In genomic region chr11:34055218-34056000, GRCh38 we compare ENCODE assay signal across 10 cellular contexts. TPM values are rescaled to one million over a fixed set of nuclear protein-coding genes. Genes with fewer than 3 reads are reported as not detected.
DNase-seq lines count a peak whose midpoint lies in the region; ATAC-seq, FAIRE-seq and TF ChIP-seq lines count a peak whose summit lies in the region.
"Had no signal": no experiment of that assay in that cellular context is flagged by ENCODE, and none has a peak within 500 bp of the region (broad histone marks: within the 10 kb centered on the region; RNA-seq: fewer than 3 reads in every experiment).

No MANE protein-coding gene starts in this region.

- CTCF ChIA-PET in activated CD8-positive, alpha-beta T cell treated with anti-CD3 and anti-CD28 coated beads, Interleukin-2, amount 10 ng/mL, durations not matched to agents 7 days and 5 days (lab: Charles Lee), result interaction anchor here (2.5 kb wide), 1 partner anchor 59 kb away, joined by 7 read pairs; no protein-coding TSS in a partner anchor
- CTCF ChIA-PET in HepG2 (lab: Yijun Ruan, JAX; ENCODE audit: low intra/inter-chr PET ratio, low total read pairs), result no interaction called here

- peaks cover 55% of the 10 kb centered on the region for H3K36me3 Mint-ChIP-seq in stimulated activated naive CD8-positive, alpha-beta T cell treated with anti-CD3 and anti-CD28 coated beads, Interleukin-15, Interleukin-2, amounts not matched to agents 100 ng/mL and 50 ng/mL, for 24 hours (ENCODE audit: low read depth)
- peaks cover 43% of the 10 kb centered on the region for H3K36me3 Mint-ChIP-seq in activated CD8-positive, alpha-beta T cell treated with anti-CD3 and anti-CD28 coated beads, Interleukin-2, amount 10 ng/mL, durations not matched to agents 7 days and 5 days (ENCODE audit: low read depth)

- H3K27ac Mint-ChIP-seq in stimulated activated naive CD8-positive, alpha-beta T cell treated with anti-CD3 and anti-CD28 coated beads, Interleukin-15, Interleukin-2, amounts not matched to agents 100 ng/mL and 50 ng/mL, for 24 hours, result peak overlapping the region; percentile 61
- H3K27ac Mint-ChIP-seq in activated CD8-positive, alpha-beta T cell treated with anti-CD3 and anti-CD28 coated beads, Interleukin-2, amount 10 ng/mL, durations not matched to agents 7 days and 5 days, result no peak overlapping the region

- no peaks in the 10 kb centered on the region for H3K9me3 Mint-ChIP-seq in stimulated activated naive CD8-positive, alpha-beta T cell treated with anti-CD3 and anti-CD28 coated beads, Interleukin-15, Interleukin-2, amounts not matched to agents 100 ng/mL and 50 ng/mL, for 24 hours
- H3K9me3 Mint-ChIP-seq in activated CD8-positive, alpha-beta T cell treated with anti-CD3 and anti-CD28 coated beads, Interleukin-2, amount 10 ng/mL, durations not matched to agents 7 days and 5 days (ENCODE audit: insufficient read depth), result no peaks in the 10 kb centered on the region

- H3K9me3 ChIP-seq in HepG2 (ENCODE audit: low read length), result no peaks in the 10 kb centered on the region

- TF ChIP-seq EP300 in HepG2 (IDR thresholded peaks at IDR 0.05; ENCODE audit: low read depth in 2 of 2, low read length in 2 of 2) (no peak), HepG2 (CRISPR knock-in tag; IDR thresholded peaks at IDR 0.05; ENCODE audit: borderline replicate concordance) (no peak)

- TF ChIP-seq CTCF in HepG2 (CRISPR knock-in tag; IDR thresholded peaks at IDR 0.05), result no peak

- POLR2A ChIA-PET in activated CD8-positive, alpha-beta T cell treated with anti-CD3 and anti-CD28 coated beads, Interleukin-2, amount 10 ng/mL, durations not matched to agents 7 days and 5 days (lab: Charles Lee), result interaction anchor here (0.7 to 1.2 kb wide), 2 partner anchors 19 to 41 kb away, joined by 3 read pairs; no protein-coding TSS in a partner anchor
- POLR2A ChIA-PET in HepG2 (lab: Yijun Ruan, JAX), result no interaction called here

- BruUV-seq in HepG2 (replicated peaks; lab: Mats Ljungman, UMichigan), result no TSS peak

- in situ Hi-C loops in HepG2 (cut with HindIII; ENCODE audit: extremely low pct_ligation_motif_present, low pct_unique_long_range_greater_than_20kb), result no loop called here

- peak overlapping the region in 2 of 3 experiments; percentile 25 to 95; a peak in 4 of 6 replicates for H3K4me3 ChIP-seq in HepG2 (replicated peaks in 1 of 3; ENCODE audit: insufficient read depth in 1 of 3, low read depth in 2 of 3, low read length in 3 of 3)

- intact Hi-C loops in HepG2 (cut with micrococcal nuclease; ENCODE audit: unreplicated experiment), result no loop called here

- DNase-seq in stimulated activated naive CD8-positive, alpha-beta T cell treated with anti-CD3 and anti-CD28 coated beads, Interleukin-15, Interleukin-2, amounts not matched to agents 100 U/mL and 50 U/mL, for 24 hours, result no peak
- no peak for DNase-seq in activated CD8-positive, alpha-beta T cell treated with anti-CD3 and anti-CD28 coated beads, Interleukin-2, amount 10 ng/mL, durations not matched to agents 7 days and 5 days
- DNase-seq in HepG2 (ENCODE audit: low spot score), result no peak
- DNase-seq in stimulated activated CD8-positive, alpha-beta memory T cell treated with anti-CD3 and anti-CD28 coated beads, Interleukin-4, amount 100 ng/mL, for 48 hours, result no peak
- DNase-seq in NCI-H2171 (lab: John Stamatoyannopoulos, UW), result no peak
- no peak for DNase-seq in NCI-H1105 (lab: John Stamatoyannopoulos, UW)
- DNase-seq: COR-L47 had no signal

- peaks cover 59% of the 10 kb centered on the region for H4K20me1 ChIP-seq in HepG2 (ENCODE audit: insufficient read depth, low read length)

- H3K79me2 ChIP-seq in HepG2 (ENCODE audit: insufficient read depth, low read length), result peaks cover 80% of the 10 kb centered on the region

- H3K4me1 ChIP-seq in HepG2 (ENCODE audit: insufficient read depth, low read length), result peaks cover 65% of the 10 kb centered on the region

- H3K27ac ChIP-seq in HepG2 (ENCODE audit: extremely low read length, insufficient read depth, low read length), result no peak overlapping the region

- TF ChIP-seq POLR2A in HepG2 (IDR thresholded peaks at IDR 0.05; ENCODE audit: insufficient read depth in 1 of 2, low read depth in 2 of 2, low read length in 2 of 2), result no peak

- no peak for FAIRE-seq in HepG2 (lab: Jason Lieb, UNC)
- FAIRE-seq: GM18507 had no signal

- WGBS in HepG2 (ENCODE audit: low lambda C conversion rate), result 94% methylated on average over 18 of the region's 18 CpGs

- TF ChIP-seq RAD21 in HepG2 (CRISPR knock-in tag; IDR thresholded peaks at IDR 0.05), result no peak

- H3K4me2 ChIP-seq in HepG2 (ENCODE audit: low read depth, low read length), result peak overlapping the region; percentile 67

- no peak for ATAC-seq in stimulated activated naive CD8-positive, alpha-beta T cell treated with anti-CD3 and anti-CD28 coated beads, Interleukin-15, Interleukin-2, amounts not matched to agents 100 U/mL and 50 U/mL, for 24 hours
- ATAC-seq in activated CD8-positive, alpha-beta T cell treated with anti-CD3 and anti-CD28 coated beads, Interleukin-2, amount 10 ng/mL, durations not matched to agents 7 days and 5 days, result no peak
- ATAC-seq in HepG2 (no peak), HG02870 (IDR thresholded peaks at IDR 0.05; ENCODE audit: unreplicated experiment) (no peak)

- H3K4me1 Mint-ChIP-seq in stimulated activated naive CD8-positive, alpha-beta T cell treated with anti-CD3 and anti-CD28 coated beads, Interleukin-15, Interleukin-2, amounts not matched to agents 100 ng/mL and 50 ng/mL, for 24 hours (ENCODE audit: low read depth), result peaks cover 64% of the 10 kb centered on the region
- H3K4me1 Mint-ChIP-seq in activated CD8-positive, alpha-beta T cell treated with anti-CD3 and anti-CD28 coated beads, Interleukin-2, amount 10 ng/mL, durations not matched to agents 7 days and 5 days (ENCODE audit: low read depth), result peaks cover 43% of the 10 kb centered on the region

- H3K27me3 ChIP-seq in HepG2 (ENCODE audit: control insufficient read depth in 1 of 2, insufficient read depth in 2 of 2, low read length in 2 of 2), result no peaks in the 10 kb centered on the region

- no peak overlapping the region for H2AFZ ChIP-seq in HepG2 (ENCODE audit: low read length)

- peak overlapping the region; percentile 39; the same call in 1 of the 2 replicates for H3K9ac ChIP-seq in HepG2 (ENCODE audit: insufficient read depth, low read depth, low read length)

- peak overlapping the region; percentile 69 for H3K4me3 Mint-ChIP-seq in stimulated activated naive CD8-positive, alpha-beta T cell treated with anti-CD3 and anti-CD28 coated beads, Interleukin-15, Interleukin-2, amounts not matched to agents 100 ng/mL and 50 ng/mL, for 24 hours
- H3K4me3 Mint-ChIP-seq in activated CD8-positive, alpha-beta T cell treated with anti-CD3 and anti-CD28 coated beads, Interleukin-2, amount 10 ng/mL, durations not matched to agents 7 days and 5 days, result peak overlapping the region; percentile 31

- H3K27me3 Mint-ChIP-seq in stimulated activated naive CD8-positive, alpha-beta T cell treated with anti-CD3 and anti-CD28 coated beads, Interleukin-15, Interleukin-2, amounts not matched to agents 100 ng/mL and 50 ng/mL, for 24 hours, result no peaks in the 10 kb centered on the region
- no peaks in the 10 kb centered on the region for H3K27me3 Mint-ChIP-seq in activated CD8-positive, alpha-beta T cell treated with anti-CD3 and anti-CD28 coated beads, Interleukin-2, amount 10 ng/mL, durations not matched to agents 7 days and 5 days (ENCODE audit: low read depth)

- peaks cover 0 to 13% of the 10 kb centered on the region in 2 experiments; a peak in 3 of 5 replicates for H3K36me3 ChIP-seq in HepG2 (replicated peaks in 1 of 2; ENCODE audit: control insufficient read depth in 1 of 2, insufficient read depth in 2 of 2, low read length in 2 of 2)

RNA-seq across cellular contexts. Expression of gene CAPRIN1, which starts 3.9 kb away (rescaled TPM):
- 100 to 1,000 TPM; 219 to 235 TPM for total RNA-seq in activated CD8-positive, alpha-beta T cell treated with anti-CD3 and anti-CD28 coated beads, Interleukin-2, amount 10 ng/mL, durations not matched to agents 7 days and 5 days
- total RNA-seq in HepG2 (2016; rRNA removed; fragmentation: Illumina TruSeq; extraction: Trizol), result 162 and 284 TPM in 2 replicates
- 44.8 and 58.6 TPM in 2 replicates for total RNA-seq in HepG2 (2016; cell fraction: cytosol; rRNA removed; fragmentation: Illumina TruSeq; extraction: Trizol; ENCODE audit: low read depth)
- 162 and 279 TPM in 2 replicates for total RNA-seq in HepG2 (2016; cell fraction: insoluble cytoplasmic fraction; rRNA removed; fragmentation: Illumina TruSeq; extraction: Trizol)
- total RNA-seq in HepG2 (2016; cell fraction: membrane; rRNA removed; fragmentation: Illumina TruSeq; extraction: Trizol), result 104 and 119 TPM in 2 replicates
- 189 and 204 TPM in 2 replicates for total RNA-seq in HepG2 (2016; cell fraction: nucleus; rRNA removed; fragmentation: Illumina TruSeq; extraction: Trizol)
- polyA plus RNA-seq in HepG2 (2011; rRNA removed), result 94.9 and 114 TPM in 2 replicates
- 74.4 and 98.8 TPM in 2 replicates for polyA plus RNA-seq in HepG2 (2011; cell fraction: cytosol; rRNA removed)
- 51.0 and 58.1 TPM in 2 replicates for polyA plus RNA-seq in HepG2 (2011; cell fraction: nucleus; rRNA removed)
- polyA plus RNA-seq in HepG2 (2012), result 80.9 and 114 TPM in 2 replicates
- polyA plus RNA-seq in HepG2 (2016; cell fraction: cytosol; fragmentation: Illumina TruSeq; extraction: Trizol; ENCODE audit: low read depth), result 16.0 and 18.8 TPM in 2 replicates
- polyA plus RNA-seq in HepG2 (2016; cell fraction: insoluble cytoplasmic fraction; fragmentation: Illumina TruSeq; extraction: Trizol; ENCODE audit: low read depth), result 277 and 286 TPM in 2 replicates
- 61.3 and 64.2 TPM in 2 replicates for polyA plus RNA-seq in HepG2 (2016; cell fraction: membrane; fragmentation: Illumina TruSeq; extraction: Trizol; ENCODE audit: low read depth)
- polyA plus RNA-seq in HepG2 (2016; cell fraction: nucleus; fragmentation: Illumina TruSeq; extraction: Trizol; ENCODE audit: insufficient read depth, low read depth), result 144 and 159 TPM in 2 replicates
- 229 and 694 TPM in 2 replicates for polyA minus RNA-seq in HepG2 (2011; rRNA and poly(A)+ RNA removed; ENCODE audit: low replicate concordance)
- polyA minus RNA-seq in HepG2 (2011; cell fraction: cytosol; rRNA and poly(A)+ RNA removed), result 122 and 129 TPM in 2 replicates
- polyA minus RNA-seq in HepG2 (2011; cell fraction: nucleus; rRNA and poly(A)+ RNA removed), result 193 and 204 TPM in 2 replicates

RNA-seq across cellular contexts. Expression of gene NAT10, which starts 50.0 kb away (rescaled TPM):
- total RNA-seq in activated CD8-positive, alpha-beta T cell treated with anti-CD3 and anti-CD28 coated beads, Interleukin-2, amount 10 ng/mL, durations not matched to agents 7 days and 5 days, result 10 to 100 TPM; 76.9 to 78.7 TPM
- 51.9 and 68.5 TPM in 2 replicates for total RNA-seq in HepG2 (2016; rRNA removed; fragmentation: Illumina TruSeq; extraction: Trizol)
- total RNA-seq in HepG2 (2016; cell fraction: cytosol; rRNA removed; fragmentation: Illumina TruSeq; extraction: Trizol; ENCODE audit: low read depth), result 11.7 and 14.5 TPM in 2 replicates
- 51.3 and 65.0 TPM in 2 replicates for total RNA-seq in HepG2 (2016; cell fraction: insoluble cytoplasmic fraction; rRNA removed; fragmentation: Illumina TruSeq; extraction: Trizol)
- total RNA-seq in HepG2 (2016; cell fraction: membrane; rRNA removed; fragmentation: Illumina TruSeq; extraction: Trizol), result 23.4 and 24.4 TPM in 2 replicates
- total RNA-seq in HepG2 (2016; cell fraction: nucleus; rRNA removed; fragmentation: Illumina TruSeq; extraction: Trizol), result 52.2 and 52.3 TPM in 2 replicates
- 33.9 TPM in 2 replicates for polyA plus RNA-seq in HepG2 (2011; rRNA removed)
- 22.9 and 27.5 TPM in 2 replicates for polyA plus RNA-seq in HepG2 (2011; cell fraction: cytosol; rRNA removed)
- 49.7 and 54.1 TPM in 2 replicates for polyA plus RNA-seq in HepG2 (2011; cell fraction: nucleus; rRNA removed)
- 26.7 and 33.0 TPM in 2 replicates for polyA plus RNA-seq in HepG2 (2012)
- polyA plus RNA-seq in HepG2 (2016; cell fraction: cytosol; fragmentation: Illumina TruSeq; extraction: Trizol; ENCODE audit: low read depth), result 5.2 and 5.6 TPM in 2 replicates
- polyA plus RNA-seq in HepG2 (2016; cell fraction: insoluble cytoplasmic fraction; fragmentation: Illumina TruSeq; extraction: Trizol; ENCODE audit: low read depth), result 56.8 and 61.8 TPM in 2 replicates
- polyA plus RNA-seq in HepG2 (2016; cell fraction: membrane; fragmentation: Illumina TruSeq; extraction: Trizol; ENCODE audit: low read depth), result 12.1 and 13.5 TPM in 2 replicates
- 73.3 and 79.4 TPM in 2 replicates for polyA plus RNA-seq in HepG2 (2016; cell fraction: nucleus; fragmentation: Illumina TruSeq; extraction: Trizol; ENCODE audit: insufficient read depth, low read depth)
- polyA minus RNA-seq in HepG2 (2011; rRNA and poly(A)+ RNA removed; ENCODE audit: low replicate concordance), result 94.6 and 150 TPM in 2 replicates
- 36.1 and 49.2 TPM in 2 replicates for polyA minus RNA-seq in HepG2 (2011; cell fraction: cytosol; rRNA and poly(A)+ RNA removed)
- 60.5 and 63.5 TPM in 2 replicates for polyA minus RNA-seq in HepG2 (2011; cell fraction: nucleus; rRNA and poly(A)+ RNA removed)
